1 cellular context compared by ENCODE assay signal in genomic region chr7:2354173-2355078, GRCh38.
TF ChIP-seq lines count a peak whose summit lies in the region.

TSS of gene EIF3B (plus strand) at chr7:2354827. CDS start at chr7:2354922, 95 bp downstream.

TF ChIP-seq in WTC11, 78 proteins besides CTCF, POLR2A, EP300 and RAD21 (continued from another document):
- TF ChIP-seq, protein P1, sequence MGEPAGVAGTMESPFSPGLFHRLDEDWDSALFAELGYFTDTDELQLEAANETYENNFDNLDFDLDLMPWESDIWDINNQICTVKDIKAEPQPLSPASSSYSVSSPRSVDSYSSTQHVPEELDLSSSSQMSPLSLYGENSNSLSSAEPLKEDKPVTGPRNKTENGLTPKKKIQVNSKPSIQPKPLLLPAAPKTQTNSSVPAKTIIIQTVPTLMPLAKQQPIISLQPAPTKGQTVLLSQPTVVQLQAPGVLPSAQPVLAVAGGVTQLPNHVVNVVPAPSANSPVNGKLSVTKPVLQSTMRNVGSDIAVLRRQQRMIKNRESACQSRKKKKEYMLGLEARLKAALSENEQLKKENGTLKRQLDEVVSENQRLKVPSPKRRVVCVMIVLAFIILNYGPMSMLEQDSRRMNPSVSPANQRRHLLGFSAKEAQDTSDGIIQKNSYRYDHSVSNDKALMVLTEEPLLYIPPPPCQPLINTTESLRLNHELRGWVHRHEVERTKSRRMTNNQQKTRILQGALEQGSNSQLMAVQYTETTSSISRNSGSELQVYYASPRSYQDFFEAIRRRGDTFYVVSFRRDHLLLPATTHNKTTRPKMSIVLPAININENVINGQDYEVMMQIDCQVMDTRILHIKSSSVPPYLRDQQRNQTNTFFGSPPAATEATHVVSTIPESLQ (CRISPR knock-in tag; IDR thresholded peaks at IDR 0.05): no peak
- TF ChIP-seq ZNF416 (CRISPR knock-in tag; IDR thresholded peaks at IDR 0.05) (no peak), ELF4 (CRISPR knock-in tag; IDR thresholded peaks at IDR 0.05; ENCODE audit: low read depth) (no peak), MLX (CRISPR knock-in tag; IDR thresholded peaks at IDR 0.05) (no peak), HMGXB4 (CRISPR knock-in tag; IDR thresholded peaks at IDR 0.05) (0 out of 2 replicates have a peak, but pooled peaks have one; percentile 16), TCF7 (CRISPR knock-in tag; IDR thresholded peaks at IDR 0.05; ENCODE audit: low read depth) (no peak), HMGA2 (CRISPR knock-in tag; IDR thresholded peaks at IDR 0.05) (no peak), FOXP1 (CRISPR knock-in tag; IDR thresholded peaks at IDR 0.05; ENCODE audit: borderline replicate concordance) (no peak), ZNF263 (CRISPR knock-in tag; IDR thresholded peaks at IDR 0.05; ENCODE audit: low read depth) (no peak), FOXK1 (CRISPR knock-in tag; IDR thresholded peaks at IDR 0.05) (peak; percentile 88), ZNF671 (CRISPR knock-in tag; IDR thresholded peaks at IDR 0.05) (no peak), ATF3 (CRISPR knock-in tag; conservative IDR thresholded peaks at IDR 0.05) (no peak), GABPB1 (CRISPR knock-in tag; IDR thresholded peaks at IDR 0.05) (no peak), CBFB (CRISPR knock-in tag; IDR thresholded peaks at IDR 0.05; ENCODE audit: low read depth) (no peak)
- TF ChIP-seq, protein P2, sequence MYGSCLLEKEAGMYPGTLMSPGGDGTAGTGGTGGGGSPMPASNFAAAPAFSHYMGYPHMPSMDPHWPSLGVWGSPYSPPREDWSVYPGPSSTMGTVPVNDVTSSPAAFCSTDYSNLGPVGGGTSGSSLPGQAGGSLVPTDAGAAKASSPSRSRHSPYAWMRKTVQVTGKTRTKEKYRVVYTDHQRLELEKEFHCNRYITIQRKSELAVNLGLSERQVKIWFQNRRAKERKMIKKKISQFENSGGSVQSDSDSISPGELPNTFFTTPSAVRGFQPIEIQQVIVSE (CRISPR knock-in tag; IDR thresholded peaks at IDR 0.05; ENCODE audit: borderline replicate concordance): no peak
- TF ChIP-seq, protein P3, sequence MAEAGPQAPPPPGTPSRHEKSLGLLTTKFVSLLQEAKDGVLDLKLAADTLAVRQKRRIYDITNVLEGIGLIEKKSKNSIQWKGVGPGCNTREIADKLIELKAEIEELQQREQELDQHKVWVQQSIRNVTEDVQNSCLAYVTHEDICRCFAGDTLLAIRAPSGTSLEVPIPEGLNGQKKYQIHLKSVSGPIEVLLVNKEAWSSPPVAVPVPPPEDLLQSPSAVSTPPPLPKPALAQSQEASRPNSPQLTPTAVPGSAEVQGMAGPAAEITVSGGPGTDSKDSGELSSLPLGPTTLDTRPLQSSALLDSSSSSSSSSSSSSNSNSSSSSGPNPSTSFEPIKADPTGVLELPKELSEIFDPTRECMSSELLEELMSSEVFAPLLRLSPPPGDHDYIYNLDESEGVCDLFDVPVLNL (CRISPR knock-in tag; IDR thresholded peaks at IDR 0.05; ENCODE audit: borderline replicate concordance, low read depth): no peak
- TF ChIP-seq, protein P4, sequence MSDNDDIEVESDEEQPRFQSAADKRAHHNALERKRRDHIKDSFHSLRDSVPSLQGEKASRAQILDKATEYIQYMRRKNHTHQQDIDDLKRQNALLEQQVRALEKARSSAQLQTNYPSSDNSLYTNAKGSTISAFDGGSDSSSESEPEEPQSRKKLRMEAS (CRISPR knock-in tag; IDR thresholded peaks at IDR 0.05): peak; percentile 67
- TF ChIP-seq, protein P5, sequence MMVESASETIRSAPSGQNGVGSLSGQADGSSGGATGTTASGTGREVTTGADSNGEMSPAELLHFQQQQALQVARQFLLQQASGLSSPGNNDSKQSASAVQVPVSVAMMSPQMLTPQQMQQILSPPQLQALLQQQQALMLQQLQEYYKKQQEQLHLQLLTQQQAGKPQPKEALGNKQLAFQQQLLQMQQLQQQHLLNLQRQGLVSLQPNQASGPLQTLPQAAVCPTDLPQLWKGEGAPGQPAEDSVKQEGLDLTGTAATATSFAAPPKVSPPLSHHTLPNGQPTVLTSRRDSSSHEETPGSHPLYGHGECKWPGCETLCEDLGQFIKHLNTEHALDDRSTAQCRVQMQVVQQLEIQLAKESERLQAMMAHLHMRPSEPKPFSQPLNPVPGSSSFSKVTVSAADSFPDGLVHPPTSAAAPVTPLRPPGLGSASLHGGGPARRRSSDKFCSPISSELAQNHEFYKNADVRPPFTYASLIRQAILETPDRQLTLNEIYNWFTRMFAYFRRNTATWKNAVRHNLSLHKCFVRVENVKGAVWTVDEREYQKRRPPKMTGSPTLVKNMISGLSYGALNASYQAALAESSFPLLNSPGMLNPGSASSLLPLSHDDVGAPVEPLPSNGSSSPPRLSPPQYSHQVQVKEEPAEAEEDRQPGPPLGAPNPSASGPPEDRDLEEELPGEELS (CRISPR knock-in tag; IDR thresholded peaks at IDR 0.05): peak; percentile 71; the same call in 1 of the 2 replicates
TF ChIP-seq in WTC11: peak in this region for 12.
